ENCODE assay signal across 26 cellular contexts in genomic region chr10:13113544-13113943, GRCh38. TPM values are rescaled to one million over a fixed set of nuclear protein-coding genes. Genes with fewer than 3 reads are reported as not detected.
DNase-seq lines count a peak whose midpoint lies in the region; ATAC-seq and TF ChIP-seq lines count a peak whose summit lies in the region.
"Had no signal": no experiment of that assay in that cellular context is flagged by ENCODE, and none has a peak within 500 bp of the region (broad histone marks: within the 10 kb centered on the region; RNA-seq: fewer than 3 reads in every experiment).

No MANE protein-coding gene starts in this region.

- H3K27me3 Mint-ChIP-seq in natural killer cell (ENCODE audit: low read depth in 2 of 2) = no peaks in the 10 kb centered on the region
- H3K27me3 Mint-ChIP-seq in natural killer cell treated with Interleukin-12 subunit alpha and Interleukin-12 subunit beta and Interleukin-15 and Interleukin-18, amount 100 ng/mL, for 72 hours = no peaks in the 10 kb centered on the region
- H3K27me3 Mint-ChIP-seq: CD8-positive, alpha-beta memory T cell had no signal

- WGBS in psoas muscle, 3 donors = 80 to 88% (median 80%) methylated on average over 6 of the region's 6 CpGs

- no peak overlapping the region for H3K4me3 Mint-ChIP-seq in natural killer cell
- no peak overlapping the region for H3K4me3 Mint-ChIP-seq in natural killer cell treated with Interleukin-12 subunit alpha and Interleukin-12 subunit beta and Interleukin-15 and Interleukin-18, amount 100 ng/mL, for 72 hours
- H3K4me3 Mint-ChIP-seq: CD8-positive, alpha-beta memory T cell; H9; HFFc6 had no signal

- H3K27ac Mint-ChIP-seq in natural killer cell = peak overlapping the region; percentile 21 to 58
- H3K27ac Mint-ChIP-seq in natural killer cell treated with Interleukin-12 subunit alpha and Interleukin-12 subunit beta and Interleukin-15 and Interleukin-18, amount 100 ng/mL, for 72 hours = no peak overlapping the region
- H3K27ac Mint-ChIP-seq: H9, HFFc6 had no signal

- TF ChIP-seq CTCF in natural killer cell (IDR thresholded peaks at IDR 0.05) (no peak), psoas muscle (IDR thresholded peaks at IDR 0.05) (no peak)

- H3K9me3 ChIP-seq in psoas muscle = no peaks in the 10 kb centered on the region

- no peak for ATAC-seq in natural killer cell
- ATAC-seq in natural killer cell treated with Interleukin-12 subunit alpha and Interleukin-12 subunit beta and Interleukin-15 and Interleukin-18, amount 100 ng/mL, for 72 hours = no peak
- ATAC-seq in psoas muscle = peak in 1 of 4 donors; percentile 23
- ATAC-seq in HG02759 (IDR thresholded peaks at IDR 0.05; ENCODE audit: unreplicated experiment) = no peak
- no peak for ATAC-seq in GM21390 (IDR thresholded peaks at IDR 0.05; ENCODE audit: unreplicated experiment)
- ATAC-seq: HepG2 had no signal

- H3K36me3 ChIP-seq in psoas muscle (ENCODE audit: insufficient read depth in 1 of 2, low read depth in 1 of 2) = peaks cover 4 to 75% of the 10 kb centered on the region in 2 donors

- H3K27ac ChIP-seq in psoas muscle = peak overlapping the region; percentile 23
- H3K27ac ChIP-seq: 22Rv1, GM23248 had no signal

- no peaks in the 10 kb centered on the region for H3K27me3 ChIP-seq in psoas muscle (ENCODE audit: insufficient read depth in 3 of 3, low read length in 2 of 3)

- H3K4me3 ChIP-seq in psoas muscle = no peak overlapping the region
- H3K4me3 ChIP-seq: GM23248 had no signal

- peak; percentile 41 for DNase-seq in NCI-H82 (lab: John Stamatoyannopoulos, UW)
- no peak for DNase-seq in NCI-H82 treated with DMSO at 0.1 percent for 48 hours (lab: John Stamatoyannopoulos, UW; ENCODE audit: unreplicated experiment)
- no peak for DNase-seq in natural killer cell
- DNase-seq in natural killer cell treated with Interleukin-12 subunit alpha and Interleukin-12 subunit beta and Interleukin-15 and Interleukin-18, amount 100 ng/mL, for 72 hours (ENCODE audit: low spot score) = no peak
- DNase-seq in psoas muscle = no peak
- DNase-seq in epidermal melanocyte (ENCODE audit: insufficient read length, low spot score) = no peak
- DNase-seq: AML-193; C1 segment of cervical spinal cord; Calu3; CD8-positive, alpha-beta memory T cell; DMS153; GM23248; H9; HFFc6; KBM-7; MM.1S; NCI-H1092; NCI-H1436 treated with DMSO at 0.1 percent for 48 hours; NCI-H2029; NCI-H226; NCI-H510A treated with DMSO at 0.1 percent for 48 hours; Right ventricle myocardium superior had no signal

- H3K4me1 ChIP-seq in psoas muscle = peaks cover 36% of the 10 kb centered on the region

- intact Hi-C loops in natural killer cell (cut with micrococcal nuclease) = no loop called here
- intact Hi-C loops in psoas muscle (cut with DNase I) = no loop called here

- peaks cover 35 to 36% of the 10 kb centered on the region in 2 donors for H3K4me1 Mint-ChIP-seq in natural killer cell
- peaks cover 33 to 36% of the 10 kb centered on the region in 2 donors for H3K4me1 Mint-ChIP-seq in natural killer cell treated with Interleukin-12 subunit alpha and Interleukin-12 subunit beta and Interleukin-15 and Interleukin-18, amount 100 ng/mL, for 72 hours (ENCODE audit: low read depth in 2 of 2)

- peaks cover 28% of the 10 kb centered on the region for H3K36me3 Mint-ChIP-seq in natural killer cell
- peaks cover 23% of the 10 kb centered on the region for H3K36me3 Mint-ChIP-seq in natural killer cell treated with Interleukin-12 subunit alpha and Interleukin-12 subunit beta and Interleukin-15 and Interleukin-18, amount 100 ng/mL, for 72 hours

- no peaks in the 10 kb centered on the region for H3K9me3 Mint-ChIP-seq in natural killer cell
- H3K9me3 Mint-ChIP-seq in natural killer cell treated with Interleukin-12 subunit alpha and Interleukin-12 subunit beta and Interleukin-15 and Interleukin-18, amount 100 ng/mL, for 72 hours = no peaks in the 10 kb centered on the region
- H3K9me3 Mint-ChIP-seq: CD8-positive, alpha-beta memory T cell; H9; HFFc6 had no signal

RNA-seq across cellular contexts. Expression of gene OPTN, which starts 13.6 kb away (rescaled TPM):
- total RNA-seq in natural killer cell = 100 to 1,000 TPM; 140 to 177 (median 161) TPM
- total RNA-seq in natural killer cell treated with Interleukin-12 subunit alpha and Interleukin-12 subunit beta and Interleukin-15 and Interleukin-18, amount 100 ng/mL, for 72 hours = 10 to 100 TPM; 56.1 to 89.6 TPM
- total RNA-seq in psoas muscle = 100 to 1,000 TPM; 178 to 561 (median 312) TPM
- polyA plus RNA-seq in psoas muscle = 100 to 1,000 TPM; 113 to 523 (median 518) TPM

RNA-seq across cellular contexts. Expression of gene MCM10, which starts 47.8 kb away (rescaled TPM):
- total RNA-seq in natural killer cell (1 to 10 TPM in 2 of 3 donors, under 1 TPM in 1; 0.73 to 2.9 (median 1.3) TPM), psoas muscle (under 1 TPM in 3 of 4 donors, not detected in 1; 0.10 to 0.83 (median 0.32) TPM)
- total RNA-seq in natural killer cell treated with Interleukin-12 subunit alpha and Interleukin-12 subunit beta and Interleukin-15 and Interleukin-18, amount 100 ng/mL, for 72 hours = 100 to 1,000 TPM in 1 of 2 donors, 10 to 100 TPM in 1; 40.0 to 120 TPM
- under 1 TPM; 0.07 to 0.21 (median 0.14) TPM for polyA plus RNA-seq in psoas muscle
- polyA plus RNA-seq: CD8-positive, alpha-beta memory T cell had no signal

Comparison
In these comparisons a context has a peak if more than half of its experiments do, and no peak if none do; other contexts are left out.
1. H3K27ac Mint-ChIP-seq: peak in natural killer cell (2 of 2); none in natural killer cell treated with Interleukin-12 subunit alpha and Interleukin-12 subunit beta and Interleukin-15 and Interleukin-18, amount 100 ng/mL, for 72 hours (0 of 2).
2. RNA of gene MCM10, which starts 47.8 kb away (total RNA-seq): 40.0 to 120 TPM in natural killer cell treated with Interleukin-12 subunit alpha and Interleukin-12 subunit beta and Interleukin-15 and Interleukin-18, amount 100 ng/mL, for 72 hours; 0.73 to 2.9 TPM in natural killer cell and 0.10 to 0.83 TPM in psoas muscle; every median in the first group is over 10 times any median in the second.